14 cellular contexts compared by ENCODE assay signal in the genomic region with DNA sequence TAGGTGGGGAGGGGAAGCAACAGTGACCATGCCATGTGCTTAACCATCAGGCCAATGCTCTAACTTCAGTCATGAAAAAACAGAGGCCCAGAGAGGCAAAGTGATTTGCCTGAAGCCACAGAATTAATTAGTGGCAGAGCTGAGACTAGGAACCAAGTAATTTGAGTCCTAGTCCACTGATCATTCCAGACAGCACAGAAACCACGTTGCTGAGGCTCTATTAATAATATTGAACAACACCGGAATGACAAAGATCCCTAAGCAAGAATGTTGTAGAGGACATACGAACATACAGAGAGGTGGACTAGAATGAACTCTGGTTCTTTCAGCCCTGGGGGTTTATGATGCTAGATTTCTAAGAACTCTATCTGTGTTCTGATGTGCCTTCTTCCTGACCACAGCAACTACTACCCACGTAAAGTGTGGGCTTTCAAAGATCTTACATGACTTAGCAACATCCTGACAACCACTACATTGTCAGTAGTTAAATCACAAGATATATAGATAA.
A peak's percentile ranks its signal among the peaks of the same experiment; 100 is the strongest.
DNase-seq lines count a peak whose midpoint lies in the region; ATAC-seq, FAIRE-seq and TF ChIP-seq lines count a peak whose summit lies in the region.
"Had no signal": no experiment of that assay in that cellular context is flagged by ENCODE, and none has a peak within 500 bp of the region (broad histone marks: within the 10 kb centered on the region; RNA-seq: fewer than 3 reads in every experiment).

No MANE protein-coding gene starts in this region.

- TF ChIP-seq CTCF in natural killer cell (IDR thresholded peaks at IDR 0.05) (no peak), kidney (IDR thresholded peaks at IDR 0.05; ENCODE audit: borderline replicate concordance, extremely low read depth, insufficient read depth) (no peak)

- FAIRE-seq in kidney (lab: Jason Lieb, UNC), result no peak
- FAIRE-seq: RCC 7860 had no signal

- intact Hi-C loops in natural killer cell (cut with micrococcal nuclease) (no loop called here), kidney (cut with DNase I) (no loop called here)

- no peak overlapping the region for H3K27ac ChIP-seq in kidney (ENCODE audit: low read depth in 2 of 2, low read length in 2 of 2)
- H3K27ac ChIP-seq: tibial artery had no signal

- H3K9ac ChIP-seq in kidney (ENCODE audit: low read length in 2 of 2), result no peak overlapping the region

- H3K27me3 Mint-ChIP-seq in T-helper 2 cell treated with Interferon-gamma antibody and Interleukin-4, amounts not matched to agents 5 μg/mL and 100 μg/mL, for 36 hours (ENCODE audit: low read depth), result no peaks in the 10 kb centered on the region
- no peaks in the 10 kb centered on the region for H3K27me3 Mint-ChIP-seq in natural killer cell (ENCODE audit: low read depth in 2 of 2)

- H3K36me3 ChIP-seq in kidney (ENCODE audit: control insufficient read depth in 1 of 2, insufficient read depth in 2 of 2, low read length in 2 of 2), result no peaks in the 10 kb centered on the region

- H3K36me3 Mint-ChIP-seq in T-helper 2 cell treated with Interferon-gamma antibody and Interleukin-4, amounts not matched to agents 5 μg/mL and 100 μg/mL, for 36 hours (ENCODE audit: low read depth), result peaks cover 65% of the 10 kb centered on the region
- no peaks in the 10 kb centered on the region for H3K36me3 Mint-ChIP-seq in natural killer cell

- H3K9me3 Mint-ChIP-seq in T-helper 2 cell treated with Interferon-gamma antibody and Interleukin-4, amounts not matched to agents 5 μg/mL and 100 μg/mL, for 36 hours, result peaks cover 11% of the 10 kb centered on the region
- H3K9me3 Mint-ChIP-seq in natural killer cell, result no peaks in the 10 kb centered on the region

- no peak overlapping the region for H3K4me3 ChIP-seq in kidney (ENCODE audit: low read length in 2 of 2)
- H3K4me3 ChIP-seq: tibial artery had no signal

- ATAC-seq in GM19035 (IDR thresholded peaks at IDR 0.05; ENCODE audit: unreplicated experiment) (peak; percentile 54), HG02884 (IDR thresholded peaks at IDR 0.05; ENCODE audit: unreplicated experiment) (peak; percentile 69), natural killer cell (peak in 2 of 3 donors; percentile 59 to 82)

- peak overlapping the region; percentile 74 for H3K4me3 Mint-ChIP-seq in T-helper 2 cell treated with Interferon-gamma antibody and Interleukin-4, amounts not matched to agents 5 μg/mL and 100 μg/mL, for 36 hours
- H3K4me3 Mint-ChIP-seq in natural killer cell, result no peak overlapping the region

- no peaks in the 10 kb centered on the region for H3K9me3 ChIP-seq in kidney (ENCODE audit: control insufficient read depth in 1 of 2, low read length in 2 of 2)
- H3K9me3 ChIP-seq: tibial artery had no signal

- DNase-seq in T-helper 2 cell treated with Interferon-gamma antibody and Interleukin-4, amounts not matched to agents 5 μg/mL and 100 μg/mL, for 36 hours (ENCODE audit: low spot score), result peak; percentile 72
- no peak for DNase-seq in natural killer cell
- no peak for DNase-seq in SW480 (ENCODE audit: low spot score)
- DNase-seq in kidney, result no peak
- no peak for DNase-seq in mesenteric fat pad (ENCODE audit: low spot score)
- DNase-seq: activated CD4-positive, CD25-positive, alpha-beta regulatory T cell; amniotic stem cell; DMS53; mesenchymal stem cell; NCI-H1694 treated with DMSO at 0.1 percent for 48 hours; tibial artery had no signal

- peak overlapping the region; percentile 87 for H3K27ac Mint-ChIP-seq in T-helper 2 cell treated with Interferon-gamma antibody and Interleukin-4, amounts not matched to agents 5 μg/mL and 100 μg/mL, for 36 hours
- H3K27ac Mint-ChIP-seq in natural killer cell, result no peak overlapping the region

- no peaks in the 10 kb centered on the region for H3K4me1 ChIP-seq in kidney (ENCODE audit: control insufficient read depth in 1 of 2, insufficient read depth in 1 of 2, low read depth in 1 of 2, low read length in 2 of 2)

- H3K4me1 Mint-ChIP-seq in T-helper 2 cell treated with Interferon-gamma antibody and Interleukin-4, amounts not matched to agents 5 μg/mL and 100 μg/mL, for 36 hours (ENCODE audit: low read depth), result peaks cover 89% of the 10 kb centered on the region
- no peaks in the 10 kb centered on the region for H3K4me1 Mint-ChIP-seq in natural killer cell
